ENCODE assay signal across 31 cellular contexts in the genomic region with DNA sequence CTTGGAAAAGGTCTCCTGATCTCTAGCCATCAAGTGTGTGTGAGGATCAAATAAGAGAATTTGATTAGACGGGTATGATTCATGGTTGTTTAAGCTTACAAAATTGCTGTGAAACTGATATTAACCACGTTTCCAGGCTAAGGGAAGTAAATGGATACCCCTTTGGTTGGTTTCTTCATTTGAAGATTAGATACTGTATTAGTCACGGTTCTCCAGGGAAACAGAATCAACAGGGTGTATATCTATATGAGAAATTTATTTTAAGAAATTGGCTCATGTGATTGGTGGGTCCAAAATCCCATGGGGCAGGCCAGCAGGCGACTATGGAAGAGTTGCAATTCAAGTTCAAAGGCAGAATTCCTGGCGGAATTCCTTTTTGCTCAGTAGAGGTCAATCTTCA.
"Had no signal": no experiment of that assay in that cellular context is flagged by ENCODE, and none has a peak within 500 bp of the region (broad histone marks: within the 10 kb centered on the region; RNA-seq: fewer than 3 reads in every experiment).

No MANE protein-coding gene starts in this region.

- H3K27me3 Mint-ChIP-seq: activated B cell treated with CpG ODN at 0.5 μM for 24 hours; activated naive CD4-positive, alpha-beta T cell treated with anti-CD3 and anti-CD28 coated beads, Interleukin-2, amount 10 ng/mL, durations not matched to agents 7 days and 5 days; activated naive CD8-positive, alpha-beta T cell treated with anti-CD3 and anti-CD28 coated beads, Interleukin-2, amount 10 ng/mL, durations not matched to agents 7 days and 5 days had no signal

- H3K9me3 Mint-ChIP-seq: activated B cell treated with CpG ODN at 0.5 μM for 24 hours; activated CD8-positive, alpha-beta T cell treated with anti-CD3 and anti-CD28 coated beads for 36 hours; activated naive CD4-positive, alpha-beta T cell treated with anti-CD3 and anti-CD28 coated beads, Interleukin-2, amount 10 ng/mL, durations not matched to agents 7 days and 5 days; activated naive CD4-positive, alpha-beta T cell treated with anti-CD3 and anti-CD28 coated beads, Interleukin-2, amount 50 U/mL, for 72 hours; activated naive CD8-positive, alpha-beta T cell treated with anti-CD3 and anti-CD28 coated beads, Interleukin-2, amount 10 ng/mL, durations not matched to agents 7 days and 5 days; activated T-helper 1 cell treated with anti-CD3 and anti-CD28 coated beads, Interleukin-12 subunit alpha, Interleukin-12 subunit beta, Interleukin-2, Interleukin-4 antibody, amounts not matched to agents 30 ng/mL and 10 ng/mL and 1 ng/mL, durations not matched to agents 14 hours and 24 hours and 36 hours; brain; central memory CD8-positive, alpha-beta T cell; dendritic cell treated with granulocyte-macrophage colony-stimulating factor and Interleukin-4, amounts not matched to agents 40 ng/mL and 50 ng/mL, for 4 days; endodermal cell; T-helper 2 cell treated with Interferon-gamma antibody and Interleukin-4, amounts not matched to agents 5 μg/mL and 100 μg/mL, for 36 hours had no signal

- H3K4me1 Mint-ChIP-seq: activated B cell treated with CpG ODN at 0.5 μM for 24 hours; activated naive CD4-positive, alpha-beta T cell treated with anti-CD3 and anti-CD28 coated beads, Interleukin-2, amount 10 ng/mL, durations not matched to agents 7 days and 5 days; activated naive CD8-positive, alpha-beta T cell treated with anti-CD3 and anti-CD28 coated beads, Interleukin-2, amount 10 ng/mL, durations not matched to agents 7 days and 5 days; central memory CD8-positive, alpha-beta T cell; endodermal cell; T-helper 17 cell had no signal

- H3K36me3 Mint-ChIP-seq: activated naive CD4-positive, alpha-beta T cell treated with anti-CD3 and anti-CD28 coated beads, Interleukin-2, amount 10 ng/mL, durations not matched to agents 7 days and 5 days; activated naive CD4-positive, alpha-beta T cell treated with anti-CD3 and anti-CD28 coated beads, Interleukin-2, amount 50 U/mL, for 72 hours; activated naive CD8-positive, alpha-beta T cell treated with anti-CD3 and anti-CD28 coated beads, Interleukin-2, amount 10 ng/mL, durations not matched to agents 7 days and 5 days; brain had no signal

- H3K4me3 Mint-ChIP-seq: activated B cell treated with CpG ODN at 0.5 μM for 24 hours; activated CD8-positive, alpha-beta T cell treated with anti-CD3 and anti-CD28 coated beads for 36 hours; activated naive CD4-positive, alpha-beta T cell treated with anti-CD3 and anti-CD28 coated beads, Interleukin-2, amount 10 ng/mL, durations not matched to agents 7 days and 5 days; activated naive CD8-positive, alpha-beta T cell treated with anti-CD3 and anti-CD28 coated beads, Interleukin-2, amount 10 ng/mL, durations not matched to agents 7 days and 5 days; activated T-helper 1 cell treated with anti-CD3 and anti-CD28 coated beads, Interleukin-12 subunit alpha, Interleukin-12 subunit beta, Interleukin-2, Interleukin-4 antibody, amounts not matched to agents 30 ng/mL and 10 ng/mL and 1 ng/mL, durations not matched to agents 14 hours and 24 hours and 36 hours; brain; central memory CD8-positive, alpha-beta T cell; dendritic cell treated with granulocyte-macrophage colony-stimulating factor and Interleukin-4, amounts not matched to agents 40 ng/mL and 50 ng/mL, for 4 days; endodermal cell; T-helper 17 cell; T-helper 2 cell treated with Interferon-gamma antibody and Interleukin-4, amounts not matched to agents 5 μg/mL and 100 μg/mL, for 36 hours had no signal

- H3K27ac Mint-ChIP-seq: activated B cell treated with CpG ODN at 0.5 μM for 24 hours; activated CD8-positive, alpha-beta T cell treated with anti-CD3 and anti-CD28 coated beads for 36 hours; activated naive CD4-positive, alpha-beta T cell treated with anti-CD3 and anti-CD28 coated beads, Interleukin-2, amount 10 ng/mL, durations not matched to agents 7 days and 5 days; activated naive CD4-positive, alpha-beta T cell treated with anti-CD3 and anti-CD28 coated beads, Interleukin-2, amount 50 U/mL, for 72 hours; activated naive CD8-positive, alpha-beta T cell treated with anti-CD3 and anti-CD28 coated beads, Interleukin-2, amount 10 ng/mL, durations not matched to agents 7 days and 5 days; activated T-helper 1 cell treated with anti-CD3 and anti-CD28 coated beads, Interleukin-12 subunit alpha, Interleukin-12 subunit beta, Interleukin-2, Interleukin-4 antibody, amounts not matched to agents 30 ng/mL and 10 ng/mL and 1 ng/mL, durations not matched to agents 14 hours and 24 hours and 36 hours; brain; dendritic cell treated with granulocyte-macrophage colony-stimulating factor and Interleukin-4, amounts not matched to agents 40 ng/mL and 50 ng/mL, for 4 days; endodermal cell; T-helper 17 cell; T-helper 2 cell treated with Interferon-gamma antibody and Interleukin-4, amounts not matched to agents 5 μg/mL and 100 μg/mL, for 36 hours had no signal

- ATAC-seq: activated CD4-positive, CD25-positive, alpha-beta regulatory T cell treated with anti-CD3 and anti-CD28 coated beads, Interleukin-2, amount 50 U/mL, for 24 hours; activated CD8-positive, alpha-beta T cell treated with anti-CD3 and anti-CD28 coated beads for 36 hours; activated naive CD4-positive, alpha-beta T cell treated with anti-CD3 and anti-CD28 coated beads, Interleukin-2, amount 50 U/mL, for 72 hours; esophagus mucosa; foreskin keratinocyte; gastroesophageal sphincter; T-helper 17 cell had no signal

- DNase-seq: activated B cell treated with CpG ODN at 0.5 μM for 24 hours; activated CD4-positive, alpha-beta T cell treated with anti-CD3 and anti-CD28 coated beads for 48 hours; activated CD4-positive, alpha-beta T cell treated with anti-CD3 and anti-CD28 coated beads, Interleukin-2, amount 50 U/mL, for 1 hour; activated CD4-positive, alpha-beta T cell treated with anti-CD3 and anti-CD28 coated beads, Interleukin-2, amount 50 U/mL, for 48 hours; activated CD8-positive, alpha-beta memory T cell treated with anti-CD3 and anti-CD28 coated beads for 24 hours; activated CD8-positive, alpha-beta memory T cell treated with anti-CD3 and anti-CD28 coated beads, Interleukin-2, amount 50 U/mL, for 4 hours; activated CD8-positive, alpha-beta T cell treated with anti-CD3 and anti-CD28 coated beads for 36 hours; activated gamma-delta T cell; activated naive CD4-positive, alpha-beta T cell; activated naive CD4-positive, alpha-beta T cell treated with anti-CD3 and anti-CD28 coated beads, Interleukin-2, amount 10 ng/mL, durations not matched to agents 7 days and 5 days; activated naive CD8-positive, alpha-beta T cell treated with anti-CD3 and anti-CD28 coated beads, Interleukin-2, amount 10 ng/mL, durations not matched to agents 7 days and 5 days; activated T-cell treated with anti-CD3 and anti-CD28 coated beads, Interleukin-2, amount 50 U/mL, for 1 hour; activated T-cell treated with anti-CD3 and anti-CD28 coated beads, Interleukin-2, amount 50 U/mL, for 48 hours; dorsolateral prefrontal cortex; effector memory CD4-positive, alpha-beta T cell; endodermal cell; foreskin keratinocyte; head of caudate nucleus; T-helper 1 cell; T-helper 17 cell; T1000; WERI-Rb-1 had no signal
